8 cellular contexts compared by ENCODE assay signal in the genomic region with DNA sequence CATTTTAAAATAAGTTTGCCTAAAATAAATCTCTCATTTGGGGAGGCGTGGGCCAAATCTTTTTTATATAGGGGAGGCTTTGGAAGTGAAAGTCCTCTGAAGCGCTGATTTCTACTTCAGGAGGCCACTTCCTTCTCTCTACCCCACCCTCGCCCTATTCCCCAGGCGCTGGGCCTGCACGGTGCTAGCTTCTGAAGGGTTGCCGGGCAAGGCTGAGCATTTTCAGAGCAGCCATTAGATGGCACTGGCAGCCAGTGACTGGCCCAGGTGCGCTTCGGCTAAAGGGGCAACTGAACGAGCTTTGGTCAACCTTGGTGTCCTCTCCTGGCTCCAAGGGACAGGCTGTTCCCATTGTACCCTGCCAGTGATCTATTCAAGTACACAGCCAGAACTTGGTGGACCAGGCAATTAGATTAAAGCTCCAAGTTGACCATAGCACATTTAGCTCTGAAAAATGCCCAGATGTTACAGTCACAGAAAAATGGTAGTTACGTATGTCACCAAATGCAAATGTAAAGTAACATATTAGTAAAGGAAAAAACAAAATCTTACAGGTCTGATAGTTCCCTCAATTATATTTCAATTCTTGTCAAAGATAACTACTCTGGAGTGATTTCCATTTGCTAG. TPM values are rescaled to one million over a fixed set of nuclear protein-coding genes. Genes with fewer than 3 reads are reported as not detected.
DNase-seq lines count a peak whose midpoint lies in the region; ATAC-seq and TF ChIP-seq lines count a peak whose summit lies in the region.

No MANE protein-coding gene starts in this region.

- POLR2A ChIA-PET in activated CD4-positive, alpha-beta T cell treated with anti-CD3 and anti-CD28 coated beads for 36 hours (lab: Charles Lee), result no interaction called here

- peaks cover 0 to 5% (median 0%) of the 10 kb centered on the region in 3 donors for H3K9me3 ChIP-seq in gastroesophageal sphincter

- no peaks in the 10 kb centered on the region for H3K36me3 Mint-ChIP-seq in activated CD4-positive, alpha-beta T cell treated with anti-CD3 and anti-CD28 coated beads for 36 hours (ENCODE audit: low read depth)

- in situ Hi-C loops in ACHN (cut with HindIII; ENCODE audit: low pct_ligation_motif_present, low pct_unique_long_range_greater_than_20kb, low sequenced_read_pairs), result loop anchor here (25.0 kb wide), 1 partner anchor 179 kb away; no protein-coding TSS in a partner anchor
- in situ Hi-C loops in GM13976 (cut with MboI; ENCODE audit: low sequenced_read_pairs, unreplicated experiment), result no loop called here

- H3K27me3 Mint-ChIP-seq in activated CD4-positive, alpha-beta T cell treated with anti-CD3 and anti-CD28 coated beads for 36 hours, result peaks cover 28% of the 10 kb centered on the region

- ATAC-seq in HG02852 (IDR thresholded peaks at IDR 0.05; ENCODE audit: unreplicated experiment) (peak; percentile 56), foreskin keratinocyte (peak; percentile 54), gastroesophageal sphincter (no peak)
- peak; percentile 74 for ATAC-seq in activated CD4-positive, alpha-beta T cell treated with anti-CD3 and anti-CD28 coated beads for 36 hours

- peaks cover 23% of the 10 kb centered on the region for H3K4me1 Mint-ChIP-seq in activated CD4-positive, alpha-beta T cell treated with anti-CD3 and anti-CD28 coated beads for 36 hours

- intact Hi-C loops in activated CD4-positive, alpha-beta T cell treated with anti-CD3 and anti-CD28 coated beads for 36 hours (cut with DNase I, micrococcal nuclease), result loop anchor here (1.0 to 5.0 kb wide), 4 partner anchors 30 to 356 kb away; no protein-coding TSS in a partner anchor

- H3K27me3 ChIP-seq in foreskin keratinocyte (peaks cover 81% of the 10 kb centered on the region), gastroesophageal sphincter (peaks cover 92% of the 10 kb centered on the region)

- no peak for TF ChIP-seq POLR2A in gastroesophageal sphincter (IDR thresholded peaks at IDR 0.05)

- no peak overlapping the region for H3K4me3 Mint-ChIP-seq in activated CD4-positive, alpha-beta T cell treated with anti-CD3 and anti-CD28 coated beads for 36 hours

- no peak overlapping the region for H3K4me3 ChIP-seq in gastroesophageal sphincter

- H3K4me1 ChIP-seq in foreskin keratinocyte, result no peaks in the 10 kb centered on the region
- H3K4me1 ChIP-seq in gastroesophageal sphincter, result peaks cover 0 to 23% (median 8%) of the 10 kb centered on the region in 3 donors

- H3K27ac Mint-ChIP-seq in activated CD4-positive, alpha-beta T cell treated with anti-CD3 and anti-CD28 coated beads for 36 hours, result peak overlapping the region; percentile 42

- 60 to 93% methylated on average over 3 to 10 of the region's 10 CpGs for WGBS in gastroesophageal sphincter (ENCODE audit: low coverage in 1 of 2), 2 donors

- no peaks in the 10 kb centered on the region for H3K9me3 Mint-ChIP-seq in activated CD4-positive, alpha-beta T cell treated with anti-CD3 and anti-CD28 coated beads for 36 hours (ENCODE audit: low read depth)

- TF ChIP-seq EP300 in gastroesophageal sphincter (IDR thresholded peaks at IDR 0.05), result no peak

- H3K27ac ChIP-seq in foreskin keratinocyte, result no peak overlapping the region
- H3K27ac ChIP-seq in gastroesophageal sphincter, result no peak overlapping the region

- CTCF ChIA-PET in activated CD4-positive, alpha-beta T cell treated with anti-CD3 and anti-CD28 coated beads for 36 hours (lab: Charles Lee), result interaction anchor here (0.6 to 2.4 kb wide), 10 partner anchors 13 to 718 kb away, joined by 3 to 14 read pairs (median 3); no protein-coding TSS in a partner anchor

- H3K36me3 ChIP-seq in gastroesophageal sphincter, result no peaks in the 10 kb centered on the region

- DNase-seq in ACHN (peak; percentile 44), GM13976 (ENCODE audit: low spot score) (peak; percentile 76), NCI-H146 (lab: John Stamatoyannopoulos, UW) (peak; percentile 60), foreskin keratinocyte (no peak)
- DNase-seq in activated CD4-positive, alpha-beta T cell treated with anti-CD3 and anti-CD28 coated beads for 36 hours, result peak; percentile 74
- peak; percentile 9 for DNase-seq in stimulated activated CD4-positive, alpha-beta T cell treated with anti-CD3 and anti-CD28 coated beads, Interleukin-2, amount 100 ng/mL, for 4 hours (ENCODE audit: low read depth)

- TF ChIP-seq CTCF in GM13976 (IDR thresholded peaks at IDR 0.05; ENCODE audit: borderline replicate concordance, control extremely low read depth, extremely low read depth, insufficient read depth, missing control alignments) (peak; percentile 75), foreskin keratinocyte (conservative IDR thresholded peaks at IDR 0.05) (peak; percentile 66), gastroesophageal sphincter (IDR thresholded peaks at IDR 0.05) (peak in 1 of 4 experiments; percentile 13)

RNA-seq across cellular contexts. Expression of a gene that starts 2.3 kb away (rescaled TPM):
- 1 to 10 TPM; 5.7 to 8.3 TPM for total RNA-seq in activated CD4-positive, alpha-beta T cell treated with anti-CD3 and anti-CD28 coated beads for 36 hours
- total RNA-seq in foreskin keratinocyte, result 0.39 and 0.71 TPM in 2 replicates
- polyA plus RNA-seq in foreskin keratinocyte, result 0.46 and 0.50 TPM in 2 replicates
- total RNA-seq in gastroesophageal sphincter, result 10 to 100 TPM in 1 of 4 donors, 1 to 10 TPM in 3; 2.5 to 24.4 (median 5.4) TPM

Comparison
In these comparisons a context has a peak if more than half of its experiments do, and no peak if none do; other contexts are left out.
1. DNase-seq: peak in ACHN (single experiment), GM13976 (single experiment), NCI-H146 (single experiment), activated CD4-positive, alpha-beta T cell treated with anti-CD3 and anti-CD28 coated beads for 36 hours (single experiment) and stimulated activated CD4-positive, alpha-beta T cell treated with anti-CD3 and anti-CD28 coated beads, Interleukin-2, amount 100 ng/mL, for 4 hours (single experiment); none in foreskin keratinocyte (0 of 2).